In genomic region chr6:33030245-33030644, GRCh38 we compare ENCODE assay signal across 1 cellular context.
TF ChIP-seq lines count a peak whose summit lies in the region.

No MANE protein-coding gene starts in this region.

TF ChIP-seq in K562, 482 proteins besides CTCF, POLR2A, EP300 and RAD21:
- TF ChIP-seq DACH1 (IDR thresholded peaks at IDR 0.05; ENCODE audit: partially characterized antibody): no peak
- no peak for TF ChIP-seq CC2D1A (IDR thresholded peaks at IDR 0.05)
- no peak for TF ChIP-seq RREB1 (CRISPR knock-in tag; IDR thresholded peaks at IDR 0.05)
- no peak for TF ChIP-seq CHD2 (IDR thresholded peaks at IDR 0.05; ENCODE audit: low read depth, low read length)
- TF ChIP-seq ARNT (IDR thresholded peaks at IDR 0.05): no peak
- TF ChIP-seq ZNF316 (IDR thresholded peaks at IDR 0.05): no peak
- no peak for TF ChIP-seq PREB (CRISPR knock-in tag; IDR thresholded peaks at IDR 0.05)
- no peak for TF ChIP-seq CHAMP1 (IDR thresholded peaks at IDR 0.05)
- TF ChIP-seq ZFP30 (CRISPR knock-in tag; IDR thresholded peaks at IDR 0.05; ENCODE audit: borderline replicate concordance): no peak
- no peak for TF ChIP-seq TRIM24 (IDR thresholded peaks at IDR 0.05)
- TF ChIP-seq ZC3H4 (CRISPR knock-in tag; IDR thresholded peaks at IDR 0.05; ENCODE audit: borderline replicate concordance): no peak
- TF ChIP-seq CLOCK (CRISPR knock-in tag; IDR thresholded peaks at IDR 0.05; ENCODE audit: borderline replicate concordance): no peak
- no peak for TF ChIP-seq SIX5 (IDR thresholded peaks at IDR 0.05; ENCODE audit: borderline replicate concordance in 1 of 2, insufficient read depth in 1 of 2, low read depth in 1 of 2, low read length in 2 of 2)
- TF ChIP-seq NR1H2 (CRISPR knock-in tag; IDR thresholded peaks at IDR 0.05): no peak
- no peak for TF ChIP-seq MAFK (IDR thresholded peaks at IDR 0.05; ENCODE audit: low read length)
- no peak for TF ChIP-seq ZNF395 (CRISPR knock-in tag; IDR thresholded peaks at IDR 0.05)
- TF ChIP-seq ETS1 (conservative IDR thresholded peaks at IDR 0.05; ENCODE audit: control insufficient read depth, low read depth, low read length): no peak
- TF ChIP-seq ZC3H11A (IDR thresholded peaks at IDR 0.05; ENCODE audit: low read depth, low read length): no peak
- TF ChIP-seq ZNF174 (CRISPR knock-in tag; IDR thresholded peaks at IDR 0.05): no peak
- no peak for TF ChIP-seq YBX1 (IDR thresholded peaks at IDR 0.05)
